Comparison of ENCODE assay signal across 26 cellular contexts in the genomic region with DNA sequence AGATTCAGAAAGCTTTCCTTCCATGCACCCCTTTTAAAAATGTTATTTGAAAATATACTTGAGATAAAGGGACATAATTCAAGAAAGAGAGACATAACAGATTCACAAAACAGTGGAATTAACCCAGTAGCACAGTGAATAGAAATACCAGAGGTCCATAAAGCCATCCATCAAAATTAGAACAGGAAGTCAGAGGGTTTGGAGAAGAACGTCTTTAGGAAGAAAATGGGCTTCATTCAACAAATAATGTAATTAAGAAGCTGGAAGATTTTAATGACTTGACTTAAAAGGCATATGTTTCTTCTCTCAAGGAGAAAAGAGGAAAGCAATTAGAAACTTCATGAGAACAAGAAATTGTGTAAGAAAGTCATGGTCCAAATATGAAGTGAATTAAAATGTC. TPM values are rescaled to one million over a fixed set of nuclear protein-coding genes. Genes with fewer than 3 reads are reported as not detected.
"Had no signal": no experiment of that assay in that cellular context is flagged by ENCODE, and none has a peak within 500 bp of the region (broad histone marks: within the 10 kb centered on the region; RNA-seq: fewer than 3 reads in every experiment).

No MANE protein-coding gene starts in this region.

- H3K36me3 ChIP-seq: colonic mucosa, spleen, stomach, thoracic aorta, transverse colon had no signal

- H3K4me1 ChIP-seq: colonic mucosa, foreskin keratinocyte, psoas muscle, spleen, stomach, transverse colon had no signal

- H2AFZ ChIP-seq: hepatocyte had no signal

- H3K79me2 ChIP-seq: hepatocyte had no signal

- H3K27ac ChIP-seq: colonic mucosa, foreskin keratinocyte, hepatocyte, psoas muscle, spleen, stomach, thoracic aorta, transverse colon had no signal

- H3K27me3 Mint-ChIP-seq: naive B cell had no signal

- FAIRE-seq: kidney had no signal

- H3K27me3 ChIP-seq: colonic mucosa, hepatocyte, spleen, stomach, transverse colon had no signal

- H3K9me3 ChIP-seq: colonic mucosa, psoas muscle, spleen, stomach, thoracic aorta, transverse colon had no signal

- H3K4me2 ChIP-seq: hepatocyte had no signal

- ATAC-seq: foreskin keratinocyte, left cardiac atrium, psoas muscle, sciatic nerve had no signal

- H3K4me3 Mint-ChIP-seq: endodermal cell, naive B cell, nephron progenitor cell had no signal

- H3K9me3 Mint-ChIP-seq: nephron progenitor cell had no signal

- DNase-seq: colonic mucosa; effector CD4-positive, alpha-beta T cell; endodermal cell; foreskin keratinocyte; kidney; left cardiac atrium; mesendoderm; naive B cell; nephron progenitor cell; psoas muscle; retina; spleen; stimulated activated CD4-positive, alpha-beta T cell treated with anti-CD3 and anti-CD28 coated beads, Interleukin-15, amount 100 ng/mL, for 24 hours; stimulated activated CD4-positive, alpha-beta T cell treated with anti-CD3 and anti-CD28 coated beads, Interleukin-1b, Interleukin-23, amount 100 ng/mL, for 48 hours; stimulated activated CD4-positive, alpha-beta T cell treated with anti-CD3 and anti-CD28 coated beads, Interleukin-4, amount 100 ng/mL, for 4 hours; stimulated activated naive CD4-positive, alpha-beta T cell; stomach; substantia nigra; transverse colon had no signal

- H3K4me3 ChIP-seq: colonic mucosa, hepatocyte, psoas muscle, spleen, stomach, thoracic aorta, transverse colon had no signal

- H3K27ac Mint-ChIP-seq: endodermal cell, nephron progenitor cell had no signal

- H3K36me3 Mint-ChIP-seq: naive B cell had no signal

RNA-seq across cellular contexts. Expression of a gene that starts 8.0 kb away (rescaled TPM):
- total RNA-seq: colonic mucosa, endodermal cell, fibroblast of lung, foreskin keratinocyte, hepatocyte, liver, skeletal muscle tissue, spleen, stomach, thoracic aorta, ureter had no signal
- polyA plus RNA-seq: fibroblast of lung, foreskin keratinocyte, hepatocyte, stomach had no signal
